In the genomic region with DNA sequence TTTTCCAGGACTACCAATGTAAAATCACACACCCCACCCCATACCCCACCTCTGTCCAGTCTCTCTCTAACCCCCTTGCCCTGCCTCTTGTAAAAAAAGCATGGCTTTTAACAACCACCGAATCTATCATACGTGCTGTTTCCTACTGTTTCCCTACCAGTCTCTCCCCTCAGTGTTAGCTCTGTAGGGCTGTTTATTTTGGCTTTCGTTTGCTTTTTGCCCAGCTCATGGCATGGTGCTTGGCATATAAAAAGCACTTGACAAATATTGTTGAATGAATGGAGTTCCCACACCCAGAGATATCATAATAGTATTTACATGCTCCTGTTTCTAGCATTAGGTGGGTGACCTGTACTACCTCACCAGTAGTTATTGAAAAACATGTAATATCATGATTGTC, we compare ENCODE assay signal across 26 cellular contexts.
DNase-seq lines count a peak whose midpoint lies in the region; ATAC-seq, FAIRE-seq and TF ChIP-seq lines count a peak whose summit lies in the region.
"Had no signal": no experiment of that assay in that cellular context is flagged by ENCODE, and none has a peak within 500 bp of the region (broad histone marks: within the 10 kb centered on the region; RNA-seq: fewer than 3 reads in every experiment).

No MANE protein-coding gene starts in this region.

- H3K36me3 Mint-ChIP-seq in activated T-cell treated with anti-CD3 and anti-CD28 coated beads, Interleukin-2, amount 50 U/mL, for 24 hours (ENCODE audit: low read depth) = peaks cover 69% of the 10 kb centered on the region

- ATAC-seq in left colon = peak; percentile 55
- ATAC-seq in mucosa of descending colon = no peak
- ATAC-seq in GM19463 (IDR thresholded peaks at IDR 0.05; ENCODE audit: unreplicated experiment) = no peak
- ATAC-seq: SK-N-SH treated with all-trans-retinoic acid at 6 μM for 48 hours had no signal

- H3K9me3 ChIP-seq in mucosa of descending colon = no peaks in the 10 kb centered on the region
- H3K9me3 ChIP-seq: adrenal gland, neutrophil, sigmoid colon, thyroid gland had no signal

- no peaks in the 10 kb centered on the region for H3K27me3 Mint-ChIP-seq in activated T-cell treated with anti-CD3 and anti-CD28 coated beads, Interleukin-2, amount 50 U/mL, for 24 hours
- H3K27me3 Mint-ChIP-seq: activated CD4-positive, alpha-beta T cell treated with anti-CD3 and anti-CD28 coated beads, Interleukin-2, amount 10 ng/mL, durations not matched to agents 7 days and 5 days; brain; progenitor cell of endocrine pancreas; stimulated activated naive CD8-positive, alpha-beta T cell treated with anti-CD3 and anti-CD28 coated beads, Interleukin-15, Interleukin-2, amounts not matched to agents 100 ng/mL and 50 ng/mL, for 24 hours had no signal

- no peaks in the 10 kb centered on the region for H3K4me1 ChIP-seq in mucosa of descending colon (ENCODE audit: low read depth)
- H3K4me1 ChIP-seq: adrenal gland, BLaER1, sigmoid colon, thyroid gland had no signal

- H3K36me3 ChIP-seq in mucosa of descending colon (ENCODE audit: low read depth) = no peaks in the 10 kb centered on the region
- H3K36me3 ChIP-seq: adrenal gland, BLaER1, sigmoid colon, thyroid gland had no signal

- peak; percentile 29 for FAIRE-seq in GM18507 (lab: Jason Lieb, UNC)
- FAIRE-seq: D721Med, H54 had no signal

- H3K4me3 ChIP-seq in mucosa of descending colon = no peak overlapping the region
- H3K4me3 ChIP-seq: adrenal gland, BLaER1, sigmoid colon, thyroid gland had no signal

- no peak for DNase-seq in activated T-cell treated with anti-CD3 and anti-CD28 coated beads, Interleukin-2, amount 50 U/mL, for 24 hours
- no peak for DNase-seq in activated T-cell treated with anti-CD3 and anti-CD28 coated beads, Interleukin-2, amount 50 U/mL, for 1 hour
- DNase-seq in GM18507 (ENCODE audit: extremely low spot score, insufficient read length, low read depth) (no peak), NCI-H345 treated with DMSO at 0.1 percent for 48 hours (lab: John Stamatoyannopoulos, UW; ENCODE audit: unreplicated experiment) (peak; percentile 8), left colon (no peak), mucosa of descending colon (no peak)
- DNase-seq in activated CD4-positive, CD25-positive, alpha-beta regulatory T cell (lab: John Stamatoyannopoulos, UW) = no peak
- DNase-seq: activated CD4-positive, alpha-beta T cell treated with anti-CD3 and anti-CD28 coated beads, Interleukin-2, amount 10 ng/mL, durations not matched to agents 7 days and 5 days; adrenal gland; effector CD8-positive, alpha-beta T cell; head of caudate nucleus; mammary epithelial cell; MV-4-11; NCI-H526 treated with DMSO at 0.1 percent for 48 hours; sigmoid colon; stimulated activated CD4-positive, alpha-beta T cell treated with anti-CD3 and anti-CD28 coated beads, Interleukin-15, amount 100 ng/mL, for 24 hours; thyroid gland had no signal

- intact Hi-C loops in left colon (cut with DNase I, micrococcal nuclease) = no loop called here
- intact Hi-C loops in mucosa of descending colon (cut with DNase I, micrococcal nuclease) = no loop called here

- peaks cover 43% of the 10 kb centered on the region for H3K4me1 Mint-ChIP-seq in activated T-cell treated with anti-CD3 and anti-CD28 coated beads, Interleukin-2, amount 50 U/mL, for 24 hours (ENCODE audit: low read depth)
- H3K4me1 Mint-ChIP-seq: brain had no signal

- TF ChIP-seq CTCF in mucosa of descending colon (IDR thresholded peaks at IDR 0.05) = no peak

- no peak overlapping the region for H3K4me3 Mint-ChIP-seq in activated T-cell treated with anti-CD3 and anti-CD28 coated beads, Interleukin-2, amount 50 U/mL, for 24 hours
- H3K4me3 Mint-ChIP-seq: activated CD4-positive, alpha-beta T cell treated with anti-CD3 and anti-CD28 coated beads, Interleukin-2, amount 10 ng/mL, durations not matched to agents 7 days and 5 days; brain; stimulated activated naive CD8-positive, alpha-beta T cell treated with anti-CD3 and anti-CD28 coated beads, Interleukin-15, Interleukin-2, amounts not matched to agents 100 ng/mL and 50 ng/mL, for 24 hours had no signal

- peak overlapping the region; percentile 3 for H3K27ac Mint-ChIP-seq in activated T-cell treated with anti-CD3 and anti-CD28 coated beads, Interleukin-2, amount 50 U/mL, for 24 hours
- H3K27ac Mint-ChIP-seq: activated CD4-positive, alpha-beta T cell treated with anti-CD3 and anti-CD28 coated beads, Interleukin-2, amount 10 ng/mL, durations not matched to agents 7 days and 5 days; brain; progenitor cell of endocrine pancreas; stimulated activated naive CD8-positive, alpha-beta T cell treated with anti-CD3 and anti-CD28 coated beads, Interleukin-15, Interleukin-2, amounts not matched to agents 100 ng/mL and 50 ng/mL, for 24 hours had no signal

- peaks cover 6% of the 10 kb centered on the region for H3K9me3 Mint-ChIP-seq in activated T-cell treated with anti-CD3 and anti-CD28 coated beads, Interleukin-2, amount 50 U/mL, for 24 hours
